In the genomic region with DNA sequence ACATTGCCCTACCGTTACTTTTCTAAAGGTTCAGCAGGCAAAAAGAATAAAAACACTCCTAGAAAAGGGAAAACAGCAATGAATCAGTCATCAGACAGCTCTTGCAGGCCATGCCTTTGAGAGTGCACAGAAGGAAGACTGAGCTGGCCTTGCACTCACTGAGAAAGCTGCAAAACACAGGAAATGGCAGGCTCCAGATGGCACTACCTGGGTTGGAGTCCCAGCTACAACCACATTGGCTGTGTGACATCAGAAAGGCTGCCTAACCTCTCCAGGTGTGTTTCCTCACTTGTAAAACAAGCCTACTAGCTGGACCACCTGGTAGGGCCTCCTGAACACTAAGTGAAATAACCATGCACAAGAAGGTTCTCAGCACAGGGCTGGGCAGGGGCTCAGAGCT, we compare ENCODE assay signal across 1 cellular context.
TF ChIP-seq lines count a peak whose summit lies in the region.

No MANE protein-coding gene starts in this region.

TF ChIP-seq in H1, 55 proteins besides CTCF, POLR2A, EP300 and RAD21:
- no peak for TF ChIP-seq SIN3A (conservative IDR thresholded peaks at IDR 0.05 in 1 of 2, IDR thresholded peaks at IDR 0.05 in 1 of 2; ENCODE audit: low read depth in 1 of 2, low read length in 2 of 2)
- TF ChIP-seq, protein P1, sequence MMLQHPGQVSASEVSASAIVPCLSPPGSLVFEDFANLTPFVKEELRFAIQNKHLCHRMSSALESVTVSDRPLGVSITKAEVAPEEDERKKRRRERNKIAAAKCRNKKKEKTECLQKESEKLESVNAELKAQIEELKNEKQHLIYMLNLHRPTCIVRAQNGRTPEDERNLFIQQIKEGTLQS (IDR thresholded peaks at IDR 0.05; ENCODE audit: insufficient read depth, low read depth, low read length): no peak
- TF ChIP-seq CEBPB (IDR thresholded peaks at IDR 0.05; ENCODE audit: low read depth, low read length): no peak
